ENCODE assay signal across 8 cellular contexts in the genomic region with DNA sequence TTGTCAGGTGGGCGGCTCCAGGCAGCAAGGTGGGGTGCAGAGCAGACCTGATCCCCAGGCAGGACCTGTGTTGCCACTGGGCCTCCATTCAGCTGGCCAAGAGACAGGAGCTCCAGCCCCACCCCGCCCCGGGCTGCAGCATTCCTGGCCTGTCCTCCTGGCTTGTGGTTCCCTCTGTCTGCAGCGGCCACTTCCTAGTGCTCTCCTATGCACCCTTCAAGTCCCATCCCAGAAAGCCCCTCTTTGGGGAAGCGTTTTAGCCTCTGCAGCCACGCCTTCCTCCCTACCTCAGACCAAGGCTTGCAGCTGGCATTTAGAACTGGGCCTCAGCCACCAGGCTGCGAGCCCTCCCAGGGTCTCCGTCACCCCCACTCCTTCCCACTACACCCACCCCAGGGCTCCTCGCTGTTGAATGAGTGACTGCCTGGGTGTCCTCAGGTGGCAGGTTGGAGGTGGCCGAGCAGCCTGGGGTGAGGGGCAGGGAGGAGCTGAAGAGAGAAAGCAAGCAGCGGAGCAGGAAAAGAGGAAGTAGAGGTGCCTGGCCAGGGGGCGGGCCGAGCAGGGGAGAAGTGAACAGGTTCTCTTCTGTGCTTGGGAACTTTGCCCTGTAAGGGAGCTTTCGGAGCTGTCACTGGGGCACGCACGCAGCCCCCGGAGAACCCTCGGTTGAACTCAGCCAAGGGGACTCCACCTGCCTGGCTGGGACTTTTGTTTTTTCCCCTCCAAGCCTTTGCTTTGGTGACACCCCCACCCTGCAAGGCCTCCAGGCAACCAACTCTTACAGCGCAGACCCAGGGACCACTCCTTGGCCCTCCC.
DNase-seq lines count a peak whose midpoint lies in the region; ATAC-seq and TF ChIP-seq lines count a peak whose summit lies in the region.

No MANE protein-coding gene starts in this region.

- H3K4me1 ChIP-seq in MM.1S (ENCODE audit: low read length) = peaks cover 16% of the 10 kb centered on the region
- peaks cover 17% of the 10 kb centered on the region; the same call in 1 of the 2 replicates for H3K4me1 ChIP-seq in iPS-20b (ENCODE audit: insufficient read depth, low read length)

- H3K79me2 ChIP-seq in MM.1S (ENCODE audit: low read length) = peaks cover 32% of the 10 kb centered on the region

- H3K9me2 ChIP-seq in MM.1S (replicated peaks; ENCODE audit: insufficient read depth, low read length) = no peaks in the 10 kb centered on the region

- H3K36me3 ChIP-seq in MM.1S (replicated peaks; ENCODE audit: insufficient read depth, low read length) = peaks cover 18% of the 10 kb centered on the region
- H3K36me3 ChIP-seq in iPS-20b (ENCODE audit: insufficient read depth, low read depth, low read length) = peaks cover 23% of the 10 kb centered on the region

- H3K9me3 ChIP-seq in MM.1S (replicated peaks; ENCODE audit: insufficient read depth, low read length) = no peaks in the 10 kb centered on the region
- H3K9me3 ChIP-seq in iPS-20b (ENCODE audit: insufficient read depth, low read depth, low read length) = no peaks in the 10 kb centered on the region

- peak overlapping the region; percentile 44 for H3K4me3 ChIP-seq in MM.1S (ENCODE audit: low read length)
- H3K4me3 ChIP-seq in iPS-20b (ENCODE audit: low read length) = peak overlapping the region; percentile 35; the same call in 1 of the 2 replicates

- peak overlapping the region; percentile 74 for H2AFZ ChIP-seq in MM.1S (ENCODE audit: low read length)

- H3K27ac ChIP-seq in MM.1S (ENCODE audit: low read length) (no peak overlapping the region; the same call in 1 of the 2 replicates), iPS-20b (ENCODE audit: low read length) (no peak overlapping the region)

- peak overlapping the region; percentile 66 for H3K4me2 ChIP-seq in MM.1S (ENCODE audit: low read depth, low read length)

- H3K27me3 ChIP-seq in MM.1S (replicated peaks; ENCODE audit: insufficient read depth, low read length) (no peaks in the 10 kb centered on the region), iPS-20b (ENCODE audit: insufficient read depth, low read length) (no peaks in the 10 kb centered on the region)

- H3K9ac ChIP-seq in MM.1S (ENCODE audit: low read length) (no peak overlapping the region; the same call in 1 of the 2 replicates), iPS-20b (ENCODE audit: low read depth, low read length) (peak overlapping the region; percentile 69; the same call in 1 of the 2 replicates)

- peaks cover 18% of the 10 kb centered on the region for H4K20me1 ChIP-seq in MM.1S (ENCODE audit: insufficient read depth, low read length)

- peaks cover 30% of the 10 kb centered on the region for H3F3A ChIP-seq in MM.1S (ENCODE audit: insufficient read depth, low read length)

- TF ChIP-seq CTCF in MM.1S (IDR thresholded peaks at IDR 0.05; ENCODE audit: low read length) = no peak

- DNase-seq in GF-D8 (lab: John Stamatoyannopoulos, UW) (peak; percentile 87), MM.1S (peak; percentile 30), cerebellar nuclear complex (lab: John Stamatoyannopoulos, UW) (no peak), NCI-H2171 treated with DMSO at 0.1 percent for 48 hours (lab: John Stamatoyannopoulos, UW) (no peak)
- DNase-seq in activated T-cell treated with anti-CD3 and anti-CD28 coated beads, Interleukin-2, amount 50 U/mL, for 48 hours = peak; percentile 75 to 76
- peak; percentile 60 to 72 for DNase-seq in stimulated activated CD4-positive, alpha-beta T cell treated with anti-CD3 and anti-CD28 coated beads, Interleukin-2, amount 100 ng/mL, for 24 hours

- ATAC-seq in GM21529 (IDR thresholded peaks at IDR 0.05; ENCODE audit: unreplicated experiment) = peak; percentile 40

Comparison
In these comparisons a context has a peak if more than half of its experiments do, and no peak if none do; other contexts are left out.
1. DNase-seq: peak in GF-D8 (single experiment), MM.1S (single experiment), activated T-cell treated with anti-CD3 and anti-CD28 coated beads, Interleukin-2, amount 50 U/mL, for 48 hours (2 of 2) and stimulated activated CD4-positive, alpha-beta T cell treated with anti-CD3 and anti-CD28 coated beads, Interleukin-2, amount 100 ng/mL, for 24 hours (2 of 2); none in cerebellar nuclear complex (0 of 2) and NCI-H2171 treated with DMSO at 0.1 percent for 48 hours (single experiment).